In genomic region chr1:10377365-10378029, GRCh38 we compare ENCODE assay signal across 8 cellular contexts. TPM values are rescaled to one million over a fixed set of nuclear protein-coding genes. Genes with fewer than 3 reads are reported as not detected.
DNase-seq lines count a peak whose midpoint lies in the region; FAIRE-seq and TF ChIP-seq lines count a peak whose summit lies in the region.
"Not testable (repeated sequence)": the region's sequence is repeated elsewhere in the genome, so short reads cannot be mapped to it uniquely, and the experiment has no call there.

No MANE protein-coding gene starts in this region.

- H3K27me3 ChIP-seq in SJCRH30; adipocyte (replicated peaks; ENCODE audit: control insufficient read depth, insufficient read depth, low read length): not testable (repeated sequence)

- TF ChIP-seq POLR2A in GM12892 (IDR thresholded peaks at IDR 0.05; ENCODE audit: low read depth, low read length): not testable (repeated sequence)

- peak; percentile 74 for DNase-seq in AG20443 (ENCODE audit: low spot score)
- DNase-seq in GM12892 (ENCODE audit: insufficient read length): not testable (repeated sequence)
- DNase-seq in NCI-H1105 (lab: John Stamatoyannopoulos, UW): peak; percentile 16
- DNase-seq in SJCRH30: peak; percentile 77 to 87
- DNase-seq in adipocyte (ENCODE audit: low read depth): peak; percentile 92
- peak; percentile 90 for DNase-seq in fibroblast of peridontal ligament (ENCODE audit: extremely low read depth)
- peak; percentile 81 to 84 for DNase-seq in lung microvascular endothelial cell (ENCODE audit: low read depth in 2 of 2)
- DNase-seq in smooth muscle cell of the brain vasculature (ENCODE audit: low read depth, low spot score): peak; percentile 88

- H3K36me3 ChIP-seq in SJCRH30: not testable (repeated sequence)
- peaks cover 52% of the 10 kb centered on the region for H3K36me3 ChIP-seq in adipocyte (ENCODE audit: control insufficient read depth, insufficient read depth, low read length, severe bottlenecking)

- H3K4me1 ChIP-seq in SJCRH30 (peaks cover 18% of the 10 kb centered on the region), adipocyte (ENCODE audit: control insufficient read depth, insufficient read depth, low read length) (peaks cover 22% of the 10 kb centered on the region)

- peak overlapping the region; percentile 44 for H3K9ac ChIP-seq in adipocyte (ENCODE audit: low read length)

- H3K4me3 ChIP-seq in SJCRH30; adipocyte (ENCODE audit: low read length): not testable (repeated sequence)

- H3K9me3 ChIP-seq in SJCRH30 (replicated peaks); adipocyte (ENCODE audit: control insufficient read depth, low read length): not testable (repeated sequence)

- peak overlapping the region; percentile 46 for H3K27ac ChIP-seq in SJCRH30

- FAIRE-seq in GM12892 (lab: Jason Lieb, UNC): peak; percentile 80

RNA-seq across cellular contexts. Expression of gene PGD, which starts 21.4 kb away (rescaled TPM):
- polyA plus RNA-seq in GM12892 (2012; ENCODE audit: missing spikeins): 119 TPM
- total RNA-seq in SJCRH30 (2014; rRNA removed; shearing (Covaris generic)): 316 and 350 TPM in 2 replicates
- total RNA-seq in lung microvascular endothelial cell: 50.6 and 93.7 TPM in 2 replicates

RNA-seq across cellular contexts. Expression of gene CENPS, which starts 52.7 kb away (rescaled TPM):
- 19.1 TPM for polyA plus RNA-seq in GM12892 (2012; ENCODE audit: missing spikeins)
- 15.5 and 16.1 TPM in 2 replicates for total RNA-seq in SJCRH30 (2014; rRNA removed; shearing (Covaris generic))
- 5.2 and 6.3 TPM in 2 replicates for total RNA-seq in lung microvascular endothelial cell
